7 cellular contexts compared by ENCODE assay signal in genomic region chr19:49117677-49118564, GRCh38. TPM values are rescaled to one million over a fixed set of nuclear protein-coding genes. Genes with fewer than 3 reads are reported as not detected.
A peak's percentile ranks its signal among the peaks of the same experiment; 100 is the strongest.
DNase-seq lines count a peak whose midpoint lies in the region; TF ChIP-seq lines count a peak whose summit lies in the region.
"Had no signal": no experiment of that assay in that cellular context is flagged by ENCODE, and none has a peak within 500 bp of the region (broad histone marks: within the 10 kb centered on the region; RNA-seq: fewer than 3 reads in every experiment).

No MANE protein-coding gene starts in this region.

- peaks cover 6% of the 10 kb centered on the region for H3K79me2 ChIP-seq in OCI-LY3 (ENCODE audit: low read length)

- TF ChIP-seq CTCF in OCI-LY3 (IDR thresholded peaks at IDR 0.05; ENCODE audit: low read depth, low read length) (no peak), epithelial cell of proximal tubule (conservative IDR thresholded peaks at IDR 0.05; ENCODE audit: low read depth, low read length) (no peak)

- DNase-seq in epithelial cell of proximal tubule (ENCODE audit: low read depth) (no peak), DMS 273 (lab: John Stamatoyannopoulos, UW; ENCODE audit: unreplicated experiment) (no peak), occipital lobe (lab: John Stamatoyannopoulos, UW) (no peak)
- DNase-seq in activated CD4-positive, CD25-positive, alpha-beta regulatory T cell (lab: John Stamatoyannopoulos, UW), result no peak

- peak overlapping the region; percentile 92 for H3K4me3 ChIP-seq in OCI-LY3 (ENCODE audit: low read length)
- H3K4me3 ChIP-seq in epithelial cell of proximal tubule (ENCODE audit: low read depth, low read length), result peak overlapping the region; percentile 79
- peak overlapping the region; percentile 48 to 69 (median 57) for H3K4me3 ChIP-seq in skin epidermis

- peak overlapping the region; percentile 90 for H3K9ac ChIP-seq in OCI-LY3 (ENCODE audit: low read length)

- H3K27ac ChIP-seq in OCI-LY3 (ENCODE audit: low read length) (peak overlapping the region; percentile 72), skin epidermis (peak overlapping the region in 20 of 21 experiments; percentile 84 to 97 (median 90))

- peak overlapping the region; percentile 99 for H3K4me2 ChIP-seq in OCI-LY3 (ENCODE audit: low read length)

- no peaks in the 10 kb centered on the region for H3K27me3 ChIP-seq in OCI-LY3 (ENCODE audit: low read depth, low read length)

- peaks cover 22% of the 10 kb centered on the region for H3K4me1 ChIP-seq in OCI-LY3 (ENCODE audit: low read length)

- peak overlapping the region; percentile 42; the same call in 1 of the 2 replicates for H2AFZ ChIP-seq in OCI-LY3 (ENCODE audit: low read depth, low read length)

- no peaks in the 10 kb centered on the region for H4K20me1 ChIP-seq in OCI-LY3 (ENCODE audit: insufficient read depth, low read length)

- no peaks in the 10 kb centered on the region for H3K36me3 ChIP-seq in OCI-LY3 (replicated peaks; ENCODE audit: low read depth, low read length)

- H3K9me3 ChIP-seq in OCI-LY3 (ENCODE audit: insufficient read depth, low read length), result no peaks in the 10 kb centered on the region

RNA-seq across cellular contexts. Expression of gene C19orf73, which starts 1.0 kb away (rescaled TPM):
- 2.7 and 10.3 TPM in 2 replicates for total RNA-seq in epithelial cell of proximal tubule
- total RNA-seq in occipital lobe, result 0.47 TPM

RNA-seq across cellular contexts. Expression of gene PPFIA3, which starts 1.4 kb away (rescaled TPM):
- total RNA-seq in epithelial cell of proximal tubule (1.7 and 3.3 TPM in 2 replicates), occipital lobe (35.9 TPM)

RNA-seq across cellular contexts. Expression of gene LIN7B, which starts 3.8 kb away (rescaled TPM):
- total RNA-seq in epithelial cell of proximal tubule (2.2 and 3.7 TPM in 2 replicates), occipital lobe (28.7 TPM)

RNA-seq across cellular contexts. Expression of gene SNRNP70, which starts 32.7 kb away (rescaled TPM):
- 165 and 257 TPM in 2 replicates for total RNA-seq in epithelial cell of proximal tubule
- 112 TPM for total RNA-seq in occipital lobe

RNA-seq across cellular contexts. Expression of gene HRC, which starts 37.3 kb away (rescaled TPM):
- total RNA-seq in epithelial cell of proximal tubule (not detected in 2 replicates), occipital lobe (0.47 TPM)
- total RNA-seq: M059J had no signal
